In the genomic region with DNA sequence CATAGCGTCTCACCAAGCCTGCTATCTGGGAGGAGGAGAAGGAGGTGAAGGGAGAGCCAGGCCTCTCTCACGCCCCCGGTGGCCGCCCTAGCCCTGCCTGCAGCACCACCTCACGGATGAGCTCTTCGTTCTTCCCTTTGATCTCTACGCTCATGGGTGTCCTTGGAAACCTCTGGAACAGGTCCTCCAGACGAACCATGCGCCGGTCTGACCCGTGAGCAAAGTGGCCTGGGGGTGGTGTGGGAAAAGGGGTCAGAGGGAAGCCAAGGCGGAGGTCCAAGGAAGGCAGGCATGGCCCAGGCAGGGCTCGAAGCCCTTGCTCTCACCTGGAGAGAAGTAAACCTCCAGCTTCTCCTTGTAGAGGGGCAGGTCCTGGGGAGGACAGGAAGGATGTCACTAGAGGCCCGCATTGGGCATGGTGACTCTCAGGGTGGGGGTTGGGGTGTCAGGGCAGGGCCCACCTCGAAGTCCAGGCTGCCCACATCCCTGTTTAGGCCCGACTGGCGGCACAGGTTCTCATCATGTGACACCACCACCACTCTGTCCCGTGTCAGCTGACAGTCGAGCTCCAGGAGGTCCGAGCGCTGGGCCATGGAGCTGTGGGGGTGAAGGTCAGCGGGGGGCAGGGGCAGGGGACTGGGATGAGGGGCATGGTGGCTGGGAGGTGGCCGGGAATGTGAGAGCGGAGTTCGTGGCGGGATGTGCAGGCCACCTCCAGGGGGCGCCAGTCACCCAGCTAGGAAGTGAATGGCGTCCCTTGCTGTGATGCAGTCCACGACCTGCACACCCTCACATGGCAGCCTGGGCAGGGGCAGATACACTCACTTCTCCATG, we compare ENCODE assay signal across 1 cellular context.
A peak's percentile ranks its signal among the peaks of the same experiment; 100 is the strongest.
TF ChIP-seq lines count a peak whose summit lies in the region.

No MANE protein-coding gene starts in this region.

TF ChIP-seq in HepG2, 621 proteins besides CTCF, POLR2A, EP300 and RAD21 (continued from another document and continues in another):
- TF ChIP-seq, protein P1, sequence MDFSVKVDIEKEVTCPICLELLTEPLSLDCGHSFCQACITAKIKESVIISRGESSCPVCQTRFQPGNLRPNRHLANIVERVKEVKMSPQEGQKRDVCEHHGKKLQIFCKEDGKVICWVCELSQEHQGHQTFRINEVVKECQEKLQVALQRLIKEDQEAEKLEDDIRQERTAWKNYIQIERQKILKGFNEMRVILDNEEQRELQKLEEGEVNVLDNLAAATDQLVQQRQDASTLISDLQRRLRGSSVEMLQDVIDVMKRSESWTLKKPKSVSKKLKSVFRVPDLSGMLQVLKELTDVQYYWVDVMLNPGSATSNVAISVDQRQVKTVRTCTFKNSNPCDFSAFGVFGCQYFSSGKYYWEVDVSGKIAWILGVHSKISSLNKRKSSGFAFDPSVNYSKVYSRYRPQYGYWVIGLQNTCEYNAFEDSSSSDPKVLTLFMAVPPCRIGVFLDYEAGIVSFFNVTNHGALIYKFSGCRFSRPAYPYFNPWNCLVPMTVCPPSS (IDR thresholded peaks at IDR 0.05) = no peak
- no peak for TF ChIP-seq THAP7 (CRISPR knock-in tag; IDR thresholded peaks at IDR 0.05)
- peak; percentile 72; the same call in 1 of the 2 replicates for TF ChIP-seq SAFB2 (CRISPR knock-in tag; IDR thresholded peaks at IDR 0.05; ENCODE audit: borderline replicate concordance, low read depth)
- TF ChIP-seq POGZ (CRISPR knock-in tag; IDR thresholded peaks at IDR 0.05) = peak; percentile 83
- no peak for TF ChIP-seq ATF2 (CRISPR knock-in tag; IDR thresholded peaks at IDR 0.05)
- peak; percentile 52 for TF ChIP-seq SOX5 (CRISPR knock-in tag; IDR thresholded peaks at IDR 0.05; ENCODE audit: borderline replicate concordance)
- TF ChIP-seq SSRP1 (CRISPR knock-in tag; IDR thresholded peaks at IDR 0.05) = peak; percentile 74; the same call in 1 of the 2 replicates
- TF ChIP-seq, protein P2, sequence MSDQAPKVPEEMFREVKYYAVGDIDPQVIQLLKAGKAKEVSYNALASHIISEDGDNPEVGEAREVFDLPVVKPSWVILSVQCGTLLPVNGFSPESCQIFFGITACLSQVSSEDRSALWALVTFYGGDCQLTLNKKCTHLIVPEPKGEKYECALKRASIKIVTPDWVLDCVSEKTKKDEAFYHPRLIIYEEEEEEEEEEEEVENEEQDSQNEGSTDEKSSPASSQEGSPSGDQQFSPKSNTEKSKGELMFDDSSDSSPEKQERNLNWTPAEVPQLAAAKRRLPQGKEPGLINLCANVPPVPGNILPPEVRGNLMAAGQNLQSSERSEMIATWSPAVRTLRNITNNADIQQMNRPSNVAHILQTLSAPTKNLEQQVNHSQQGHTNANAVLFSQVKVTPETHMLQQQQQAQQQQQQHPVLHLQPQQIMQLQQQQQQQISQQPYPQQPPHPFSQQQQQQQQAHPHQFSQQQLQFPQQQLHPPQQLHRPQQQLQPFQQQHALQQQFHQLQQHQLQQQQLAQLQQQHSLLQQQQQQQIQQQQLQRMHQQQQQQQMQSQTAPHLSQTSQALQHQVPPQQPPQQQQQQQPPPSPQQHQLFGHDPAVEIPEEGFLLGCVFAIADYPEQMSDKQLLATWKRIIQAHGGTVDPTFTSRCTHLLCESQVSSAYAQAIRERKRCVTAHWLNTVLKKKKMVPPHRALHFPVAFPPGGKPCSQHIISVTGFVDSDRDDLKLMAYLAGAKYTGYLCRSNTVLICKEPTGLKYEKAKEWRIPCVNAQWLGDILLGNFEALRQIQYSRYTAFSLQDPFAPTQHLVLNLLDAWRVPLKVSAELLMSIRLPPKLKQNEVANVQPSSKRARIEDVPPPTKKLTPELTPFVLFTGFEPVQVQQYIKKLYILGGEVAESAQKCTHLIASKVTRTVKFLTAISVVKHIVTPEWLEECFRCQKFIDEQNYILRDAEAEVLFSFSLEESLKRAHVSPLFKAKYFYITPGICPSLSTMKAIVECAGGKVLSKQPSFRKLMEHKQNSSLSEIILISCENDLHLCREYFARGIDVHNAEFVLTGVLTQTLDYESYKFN (CRISPR knock-in tag; conservative IDR thresholded peaks at IDR 0.05) = peak; percentile 79
- 0 out of 2 replicates have a peak, but pooled peaks have one; percentile 21 for TF ChIP-seq ZNF670 (CRISPR knock-in tag; IDR thresholded peaks at IDR 0.05; ENCODE audit: borderline replicate concordance)
- TF ChIP-seq ZNF337 (CRISPR knock-in tag; IDR thresholded peaks at IDR 0.05; ENCODE audit: borderline replicate concordance, low read depth) = 0 out of 2 replicates have a peak, but pooled peaks have one; percentile 47
- TF ChIP-seq ZNF331 (CRISPR knock-in tag; IDR thresholded peaks at IDR 0.05) = peak; percentile 59
- TF ChIP-seq ZNF878 (CRISPR knock-in tag; IDR thresholded peaks at IDR 0.05) = peak; percentile 50; the same call in 1 of the 2 replicates
- 0 out of 2 replicates have a peak, but pooled peaks have one; percentile 40 for TF ChIP-seq ZNF253 (CRISPR knock-in tag; IDR thresholded peaks at IDR 0.05; ENCODE audit: borderline replicate concordance)
- TF ChIP-seq ATAD3A (CRISPR knock-in tag; IDR thresholded peaks at IDR 0.05) = no peak
- peak; percentile 35; the same call in 1 of the 2 replicates for TF ChIP-seq REPIN1 (CRISPR knock-in tag; IDR thresholded peaks at IDR 0.05; ENCODE audit: borderline replicate concordance, low read depth)
- TF ChIP-seq ZNF737 (CRISPR knock-in tag; IDR thresholded peaks at IDR 0.05; ENCODE audit: borderline replicate concordance) = peak; percentile 91
- peak; percentile 87; the same call in 1 of the 2 replicates for TF ChIP-seq RNF2 (conservative IDR thresholded peaks at IDR 0.05; ENCODE audit: low read depth)
- TF ChIP-seq TP53 (CRISPR knock-in tag; conservative IDR thresholded peaks at IDR 0.05) = no peak
- no peak; the same call in 1 of the 2 replicates for TF ChIP-seq ZNF224 (CRISPR knock-in tag; IDR thresholded peaks at IDR 0.05)
- 0 out of 2 replicates have a peak, but pooled peaks have one; percentile 52 for TF ChIP-seq THAP8 (CRISPR knock-in tag; IDR thresholded peaks at IDR 0.05; ENCODE audit: borderline replicate concordance)
- no peak for TF ChIP-seq CENPX (CRISPR knock-in tag; IDR thresholded peaks at IDR 0.05)
- peak; percentile 44; the same call in 1 of the 2 replicates for TF ChIP-seq PHF8 (CRISPR knock-in tag; IDR thresholded peaks at IDR 0.05)
- TF ChIP-seq ZNF646 (CRISPR knock-in tag; IDR thresholded peaks at IDR 0.05) = peak; percentile 51; the same call in 1 of the 2 replicates
- no peak for TF ChIP-seq ZNF329 (CRISPR knock-in tag; IDR thresholded peaks at IDR 0.05; ENCODE audit: low read depth)
- TF ChIP-seq ZNF263 (CRISPR knock-in tag; IDR thresholded peaks at IDR 0.05) = peak; percentile 82
- peak; percentile 75 for TF ChIP-seq ZNF3 (CRISPR knock-in tag; IDR thresholded peaks at IDR 0.05)
- TF ChIP-seq ARID3A (IDR thresholded peaks at IDR 0.05; ENCODE audit: low read depth, low read length) = 0 out of 2 replicates have a peak, but pooled peaks have one; percentile 13
- TF ChIP-seq TARDBP (CRISPR knock-in tag; IDR thresholded peaks at IDR 0.05) = peak; percentile 45; the same call in 1 of the 2 replicates
- 0 out of 2 replicates have a peak, but pooled peaks have one; percentile 13 for TF ChIP-seq EED (CRISPR knock-in tag; IDR thresholded peaks at IDR 0.05)
- TF ChIP-seq, protein P3, sequence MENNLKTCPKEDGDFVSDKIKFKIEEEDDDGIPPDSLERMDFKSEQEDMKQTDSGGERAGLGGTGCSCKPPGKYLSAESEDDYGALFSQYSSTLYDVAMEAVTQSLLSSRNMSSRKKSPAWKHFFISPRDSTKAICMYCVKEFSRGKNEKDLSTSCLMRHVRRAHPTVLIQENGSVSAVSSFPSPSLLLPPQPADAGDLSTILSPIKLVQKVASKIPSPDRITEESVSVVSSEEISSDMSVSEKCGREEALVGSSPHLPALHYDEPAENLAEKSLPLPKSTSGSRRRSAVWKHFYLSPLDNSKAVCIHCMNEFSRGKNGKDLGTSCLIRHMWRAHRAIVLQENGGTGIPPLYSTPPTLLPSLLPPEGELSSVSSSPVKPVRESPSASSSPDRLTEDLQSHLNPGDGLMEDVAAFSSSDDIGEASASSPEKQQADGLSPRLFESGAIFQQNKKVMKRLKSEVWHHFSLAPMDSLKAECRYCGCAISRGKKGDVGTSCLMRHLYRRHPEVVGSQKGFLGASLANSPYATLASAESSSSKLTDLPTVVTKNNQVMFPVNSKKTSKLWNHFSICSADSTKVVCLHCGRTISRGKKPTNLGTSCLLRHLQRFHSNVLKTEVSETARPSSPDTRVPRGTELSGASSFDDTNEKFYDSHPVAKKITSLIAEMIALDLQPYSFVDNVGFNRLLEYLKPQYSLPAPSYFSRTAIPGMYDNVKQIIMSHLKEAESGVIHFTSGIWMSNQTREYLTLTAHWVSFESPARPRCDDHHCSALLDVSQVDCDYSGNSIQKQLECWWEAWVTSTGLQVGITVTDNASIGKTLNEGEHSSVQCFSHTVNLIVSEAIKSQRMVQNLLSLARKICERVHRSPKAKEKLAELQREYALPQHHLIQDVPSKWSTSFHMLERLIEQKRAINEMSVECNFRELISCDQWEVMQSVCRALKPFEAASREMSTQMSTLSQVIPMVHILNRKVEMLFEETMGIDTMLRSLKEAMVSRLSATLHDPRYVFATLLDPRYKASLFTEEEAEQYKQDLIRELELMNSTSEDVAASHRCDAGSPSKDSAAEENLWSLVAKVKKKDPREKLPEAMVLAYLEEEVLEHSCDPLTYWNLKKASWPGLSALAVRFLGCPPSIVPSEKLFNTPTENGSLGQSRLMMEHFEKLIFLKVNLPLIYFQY (CRISPR knock-in tag; IDR thresholded peaks at IDR 0.05; ENCODE audit: borderline replicate concordance) = no peak; the same call in 1 of the 2 replicates
